In genomic region chr22:17637490-17638181, GRCh38 we compare ENCODE assay signal across 8 cellular contexts. TPM values are rescaled to one million over a fixed set of nuclear protein-coding genes. Genes with fewer than 3 reads are reported as not detected.
DNase-seq lines count a peak whose midpoint lies in the region; ATAC-seq and TF ChIP-seq lines count a peak whose summit lies in the region.

No MANE protein-coding gene starts in this region.

- no peak for TF ChIP-seq CTCF in glutamatergic neuron (IDR thresholded peaks at IDR 0.05; ENCODE audit: partially characterized antibody, unreplicated experiment)

- peaks cover 5% of the 10 kb centered on the region for H3K9me3 Mint-ChIP-seq in glutamatergic neuron (ENCODE audit: unreplicated experiment)
- no peaks in the 10 kb centered on the region for H3K9me3 Mint-ChIP-seq in stimulated activated effector memory CD8-positive, alpha-beta T cell treated with anti-CD3 and anti-CD28 coated beads, Interleukin-12 subunit alpha, Interleukin-12 subunit beta, amount 100 ng/mL, for 72 hours

- peaks cover 17% of the 10 kb centered on the region for H3K4me1 Mint-ChIP-seq in T-helper 17 cell
- H3K4me1 Mint-ChIP-seq in glutamatergic neuron (ENCODE audit: low read depth, unreplicated experiment) = peaks cover 7% of the 10 kb centered on the region
- peaks cover 12% of the 10 kb centered on the region for H3K4me1 Mint-ChIP-seq in stimulated activated effector memory CD8-positive, alpha-beta T cell treated with anti-CD3 and anti-CD28 coated beads, Interleukin-12 subunit alpha, Interleukin-12 subunit beta, amount 100 ng/mL, for 72 hours

- ATAC-seq in T-helper 17 cell (no peak), HG03175 (IDR thresholded peaks at IDR 0.05; ENCODE audit: unreplicated experiment) (no peak), HG02571 (IDR thresholded peaks at IDR 0.05; ENCODE audit: unreplicated experiment) (no peak)
- no peak for ATAC-seq in stimulated activated effector memory CD8-positive, alpha-beta T cell treated with anti-CD3 and anti-CD28 coated beads, Interleukin-12 subunit alpha, Interleukin-12 subunit beta, amount 100 ng/mL, for 72 hours

- no peaks in the 10 kb centered on the region for H3K9me3 ChIP-seq in T-helper 17 cell (ENCODE audit: control insufficient read depth, low read length, poor library complexity, severe bottlenecking)

- H3K27ac Mint-ChIP-seq in T-helper 17 cell (peak overlapping the region; percentile 99), glutamatergic neuron (ENCODE audit: unreplicated experiment) (peak overlapping the region; percentile 99)
- H3K27ac Mint-ChIP-seq in stimulated activated effector memory CD8-positive, alpha-beta T cell treated with anti-CD3 and anti-CD28 coated beads, Interleukin-12 subunit alpha, Interleukin-12 subunit beta, amount 100 ng/mL, for 72 hours = peak overlapping the region; percentile 99

- H3K36me3 Mint-ChIP-seq in T-helper 17 cell (ENCODE audit: low read depth) = peaks cover 5% of the 10 kb centered on the region
- no peaks in the 10 kb centered on the region for H3K36me3 Mint-ChIP-seq in glutamatergic neuron (ENCODE audit: unreplicated experiment)
- peaks cover 28% of the 10 kb centered on the region for H3K36me3 Mint-ChIP-seq in stimulated activated effector memory CD8-positive, alpha-beta T cell treated with anti-CD3 and anti-CD28 coated beads, Interleukin-12 subunit alpha, Interleukin-12 subunit beta, amount 100 ng/mL, for 72 hours

- peak overlapping the region; percentile 95 for H3K4me3 Mint-ChIP-seq in T-helper 17 cell
- peak overlapping the region; percentile 98 for H3K4me3 Mint-ChIP-seq in glutamatergic neuron (ENCODE audit: unreplicated experiment)
- peak overlapping the region; percentile 85 for H3K4me3 Mint-ChIP-seq in stimulated activated effector memory CD8-positive, alpha-beta T cell treated with anti-CD3 and anti-CD28 coated beads, Interleukin-12 subunit alpha, Interleukin-12 subunit beta, amount 100 ng/mL, for 72 hours

- no peaks in the 10 kb centered on the region for H3K27me3 Mint-ChIP-seq in T-helper 17 cell
- H3K27me3 Mint-ChIP-seq in glutamatergic neuron (ENCODE audit: unreplicated experiment) = peaks cover 4% of the 10 kb centered on the region

- DNase-seq in NCI-H2029 (lab: John Stamatoyannopoulos, UW) = peak; percentile 34
- no peak for DNase-seq in NCI-H2029 treated with DMSO at 0.1 percent for 48 hours (lab: John Stamatoyannopoulos, UW)
- DNase-seq in T-helper 17 cell = no peak
- no peak for DNase-seq in glutamatergic neuron
- no peak for DNase-seq in stimulated activated effector memory CD8-positive, alpha-beta T cell treated with anti-CD3 and anti-CD28 coated beads, Interleukin-12 subunit alpha, Interleukin-12 subunit beta, amount 100 ng/mL, for 72 hours (ENCODE audit: low spot score in 2 of 2)
- DNase-seq in midbrain (lab: John Stamatoyannopoulos, UW) = no peak

RNA-seq across cellular contexts. Expression of gene BCL2L13, which starts 0.9 kb away (rescaled TPM):
- 10 to 100 TPM; 18.8 to 21.3 TPM for total RNA-seq in T-helper 17 cell
- total RNA-seq in glutamatergic neuron (ENCODE audit: unreplicated experiment) = 42.6 TPM

RNA-seq across cellular contexts. Expression of gene ATP6V1E1, which starts 9.1 kb away (rescaled TPM):
- total RNA-seq in T-helper 17 cell (10 to 100 TPM; 60.7 to 62.5 TPM), glutamatergic neuron (ENCODE audit: unreplicated experiment) (112 TPM)
